Comparison of ENCODE assay signal across 27 cellular contexts in the genomic region with DNA sequence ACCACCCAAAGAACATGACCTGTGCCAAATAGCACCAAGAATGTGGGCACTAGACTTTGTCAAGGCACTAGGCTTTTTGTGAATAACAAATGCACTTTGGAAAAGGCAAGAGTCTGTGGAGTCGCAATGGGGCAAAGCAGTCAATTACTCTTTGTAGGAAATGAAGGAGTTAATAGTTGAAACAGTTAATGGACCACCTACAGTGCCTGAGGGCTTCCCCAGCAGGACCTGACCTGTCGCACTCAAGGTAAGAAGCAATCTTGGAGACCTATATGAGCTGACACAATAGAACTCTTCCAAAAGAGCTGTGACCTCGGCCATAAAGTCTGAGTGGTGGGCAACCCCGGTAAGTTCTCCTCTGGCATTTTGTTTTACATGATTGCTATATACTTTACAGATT. TPM values are rescaled to one million over a fixed set of nuclear protein-coding genes. Genes with fewer than 3 reads are reported as not detected.
"Had no signal": no experiment of that assay in that cellular context is flagged by ENCODE, and none has a peak within 500 bp of the region (broad histone marks: within the 10 kb centered on the region; RNA-seq: fewer than 3 reads in every experiment).

No MANE protein-coding gene starts in this region.

- H3K36me3 ChIP-seq: esophagus squamous epithelium, gastrocnemius medialis, heart right ventricle, left lung, lower lobe of right lung had no signal

- H3K27ac Mint-ChIP-seq: effector memory CD8-positive, alpha-beta T cell; immature natural killer cell; naive thymus-derived CD4-positive, alpha-beta T cell; natural killer cell had no signal

- H3K4me1 Mint-ChIP-seq: immature natural killer cell; naive thymus-derived CD4-positive, alpha-beta T cell; natural killer cell had no signal

- H3K36me3 Mint-ChIP-seq: immature natural killer cell; naive thymus-derived CD4-positive, alpha-beta T cell; natural killer cell had no signal

- DNase-seq: dermis blood vessel endothelial cell; dorsolateral prefrontal cortex; effector CD4-positive, alpha-beta T cell; effector memory CD8-positive, alpha-beta T cell; erythroblast; esophagus squamous epithelium; foreskin fibroblast; foreskin melanocyte; gastrocnemius medialis; glutamatergic neuron; head of caudate nucleus; heart right ventricle; hippocampal formation; immature natural killer cell; left cardiac atrium; left lung; left ventricle myocardium superior; lower lobe of right lung; mesenchymal stem cell; midbrain; naive thymus-derived CD4-positive, alpha-beta T cell; natural killer cell had no signal

- H3K27ac ChIP-seq: coronary artery, dorsolateral prefrontal cortex, epithelial cell of prostate, esophagus squamous epithelium, gastrocnemius medialis, heart right ventricle, left lung, lower lobe of right lung had no signal

- H3K4me3 Mint-ChIP-seq: effector memory CD8-positive, alpha-beta T cell; immature natural killer cell; naive thymus-derived CD4-positive, alpha-beta T cell; natural killer cell had no signal

- H3K9me3 ChIP-seq: esophagus squamous epithelium, gastrocnemius medialis, heart right ventricle, left lung, lower lobe of right lung had no signal

- H3K27me3 ChIP-seq: left lung had no signal

- H3K9me3 Mint-ChIP-seq: effector memory CD8-positive, alpha-beta T cell; naive thymus-derived CD4-positive, alpha-beta T cell had no signal

- H3K27me3 Mint-ChIP-seq: effector memory CD8-positive, alpha-beta T cell had no signal

- H3K4me1 ChIP-seq: gastrocnemius medialis, heart right ventricle, left lung, lower lobe of right lung had no signal

- H3K4me3 ChIP-seq: coronary artery, dorsolateral prefrontal cortex, esophagus squamous epithelium, gastrocnemius medialis, heart right ventricle, left lung, lower lobe of right lung had no signal

RNA-seq across cellular contexts. Expression of gene CAPN6, which starts 49.2 kb away (rescaled TPM):
- total RNA-seq: dermis blood vessel endothelial cell; glomerular endothelial cell; left ventricle myocardium superior; lower lobe of right lung; lung microvascular endothelial cell; mononuclear cell; naive thymus-derived CD4-positive, alpha-beta T cell; natural killer cell had no signal
- polyA plus RNA-seq: immature natural killer cell; naive thymus-derived CD4-positive, alpha-beta T cell had no signal
